Comparison of ENCODE assay signal across 1 cellular context in the genomic region with DNA sequence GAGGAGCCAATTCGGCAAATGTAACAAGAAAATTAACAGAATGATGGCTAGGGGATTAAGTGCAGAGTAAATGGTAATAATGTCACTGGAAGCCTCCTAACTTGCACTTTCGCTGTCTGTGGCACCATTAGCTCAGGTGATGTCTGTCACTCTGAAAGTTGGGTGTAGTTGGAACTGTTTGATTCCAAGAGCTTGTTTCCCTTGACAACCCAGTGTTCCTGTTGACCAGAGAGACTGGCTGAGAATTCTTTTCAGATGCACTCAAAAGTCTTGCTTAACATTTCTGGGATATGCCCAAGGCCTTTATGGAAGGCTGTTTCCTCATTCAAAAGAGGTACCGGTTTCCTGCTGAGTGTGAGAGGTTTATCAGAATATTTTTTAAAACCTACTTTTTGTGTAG.
TF ChIP-seq lines count a peak whose summit lies in the region.

No MANE protein-coding gene starts in this region.

TF ChIP-seq in SK-N-SH, 30 proteins besides CTCF, POLR2A, EP300 and RAD21:
- TF ChIP-seq, protein P1, sequence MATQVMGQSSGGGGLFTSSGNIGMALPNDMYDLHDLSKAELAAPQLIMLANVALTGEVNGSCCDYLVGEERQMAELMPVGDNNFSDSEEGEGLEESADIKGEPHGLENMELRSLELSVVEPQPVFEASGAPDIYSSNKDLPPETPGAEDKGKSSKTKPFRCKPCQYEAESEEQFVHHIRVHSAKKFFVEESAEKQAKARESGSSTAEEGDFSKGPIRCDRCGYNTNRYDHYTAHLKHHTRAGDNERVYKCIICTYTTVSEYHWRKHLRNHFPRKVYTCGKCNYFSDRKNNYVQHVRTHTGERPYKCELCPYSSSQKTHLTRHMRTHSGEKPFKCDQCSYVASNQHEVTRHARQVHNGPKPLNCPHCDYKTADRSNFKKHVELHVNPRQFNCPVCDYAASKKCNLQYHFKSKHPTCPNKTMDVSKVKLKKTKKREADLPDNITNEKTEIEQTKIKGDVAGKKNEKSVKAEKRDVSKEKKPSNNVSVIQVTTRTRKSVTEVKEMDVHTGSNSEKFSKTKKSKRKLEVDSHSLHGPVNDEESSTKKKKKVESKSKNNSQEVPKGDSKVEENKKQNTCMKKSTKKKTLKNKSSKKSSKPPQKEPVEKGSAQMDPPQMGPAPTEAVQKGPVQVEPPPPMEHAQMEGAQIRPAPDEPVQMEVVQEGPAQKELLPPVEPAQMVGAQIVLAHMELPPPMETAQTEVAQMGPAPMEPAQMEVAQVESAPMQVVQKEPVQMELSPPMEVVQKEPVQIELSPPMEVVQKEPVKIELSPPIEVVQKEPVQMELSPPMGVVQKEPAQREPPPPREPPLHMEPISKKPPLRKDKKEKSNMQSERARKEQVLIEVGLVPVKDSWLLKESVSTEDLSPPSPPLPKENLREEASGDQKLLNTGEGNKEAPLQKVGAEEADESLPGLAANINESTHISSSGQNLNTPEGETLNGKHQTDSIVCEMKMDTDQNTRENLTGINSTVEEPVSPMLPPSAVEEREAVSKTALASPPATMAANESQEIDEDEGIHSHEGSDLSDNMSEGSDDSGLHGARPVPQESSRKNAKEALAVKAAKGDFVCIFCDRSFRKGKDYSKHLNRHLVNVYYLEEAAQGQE (IDR thresholded peaks at IDR 0.05; ENCODE audit: low read depth, low read length), result no peak
- TF ChIP-seq, protein P2, sequence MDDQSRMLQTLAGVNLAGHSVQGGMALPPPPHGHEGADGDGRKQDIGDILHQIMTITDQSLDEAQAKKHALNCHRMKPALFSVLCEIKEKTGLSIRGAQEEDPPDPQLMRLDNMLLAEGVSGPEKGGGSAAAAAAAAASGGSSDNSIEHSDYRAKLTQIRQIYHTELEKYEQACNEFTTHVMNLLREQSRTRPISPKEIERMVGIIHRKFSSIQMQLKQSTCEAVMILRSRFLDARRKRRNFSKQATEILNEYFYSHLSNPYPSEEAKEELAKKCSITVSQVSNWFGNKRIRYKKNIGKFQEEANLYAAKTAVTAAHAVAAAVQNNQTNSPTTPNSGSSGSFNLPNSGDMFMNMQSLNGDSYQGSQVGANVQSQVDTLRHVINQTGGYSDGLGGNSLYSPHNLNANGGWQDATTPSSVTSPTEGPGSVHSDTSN (IDR thresholded peaks at IDR 0.05), result no peak
- TF ChIP-seq, protein P3, sequence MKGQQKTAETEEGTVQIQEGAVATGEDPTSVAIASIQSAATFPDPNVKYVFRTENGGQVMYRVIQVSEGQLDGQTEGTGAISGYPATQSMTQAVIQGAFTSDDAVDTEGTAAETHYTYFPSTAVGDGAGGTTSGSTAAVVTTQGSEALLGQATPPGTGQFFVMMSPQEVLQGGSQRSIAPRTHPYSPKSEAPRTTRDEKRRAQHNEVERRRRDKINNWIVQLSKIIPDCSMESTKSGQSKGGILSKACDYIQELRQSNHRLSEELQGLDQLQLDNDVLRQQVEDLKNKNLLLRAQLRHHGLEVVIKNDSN (IDR thresholded peaks at IDR 0.05; ENCODE audit: borderline replicate concordance, low read depth), result no peak
- TF ChIP-seq FOXJ3 (CRISPR knock-in tag; IDR thresholded peaks at IDR 0.05) (no peak), JUND (IDR thresholded peaks at IDR 0.05) (no peak), TAF1 (IDR thresholded peaks at IDR 0.05; ENCODE audit: borderline replicate concordance, low read depth, low read length) (no peak), GABPA (IDR thresholded peaks at IDR 0.05; ENCODE audit: low read depth) (no peak), POLR2AphosphoS5 (IDR thresholded peaks at IDR 0.05; ENCODE audit: low read depth, low read length) (no peak), RXRA (IDR thresholded peaks at IDR 0.05; ENCODE audit: borderline replicate concordance, low read depth) (no peak), FOSL2 (IDR thresholded peaks at IDR 0.05; ENCODE audit: borderline replicate concordance, low read depth) (no peak), SMC3 (IDR thresholded peaks at IDR 0.05; ENCODE audit: low read depth, low read length) (no peak)
- TF ChIP-seq, protein P4, sequence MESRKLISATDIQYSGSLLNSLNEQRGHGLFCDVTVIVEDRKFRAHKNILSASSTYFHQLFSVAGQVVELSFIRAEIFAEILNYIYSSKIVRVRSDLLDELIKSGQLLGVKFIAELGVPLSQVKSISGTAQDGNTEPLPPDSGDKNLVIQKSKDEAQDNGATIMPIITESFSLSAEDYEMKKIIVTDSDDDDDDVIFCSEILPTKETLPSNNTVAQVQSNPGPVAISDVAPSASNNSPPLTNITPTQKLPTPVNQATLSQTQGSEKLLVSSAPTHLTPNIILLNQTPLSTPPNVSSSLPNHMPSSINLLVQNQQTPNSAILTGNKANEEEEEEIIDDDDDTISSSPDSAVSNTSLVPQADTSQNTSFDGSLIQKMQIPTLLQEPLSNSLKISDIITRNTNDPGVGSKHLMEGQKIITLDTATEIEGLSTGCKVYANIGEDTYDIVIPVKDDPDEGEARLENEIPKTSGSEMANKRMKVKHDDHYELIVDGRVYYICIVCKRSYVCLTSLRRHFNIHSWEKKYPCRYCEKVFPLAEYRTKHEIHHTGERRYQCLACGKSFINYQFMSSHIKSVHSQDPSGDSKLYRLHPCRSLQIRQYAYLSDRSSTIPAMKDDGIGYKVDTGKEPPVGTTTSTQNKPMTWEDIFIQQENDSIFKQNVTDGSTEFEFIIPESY (IDR thresholded peaks at IDR 0.05; ENCODE audit: borderline replicate concordance, low read depth), result no peak
- TF ChIP-seq, protein P5, sequence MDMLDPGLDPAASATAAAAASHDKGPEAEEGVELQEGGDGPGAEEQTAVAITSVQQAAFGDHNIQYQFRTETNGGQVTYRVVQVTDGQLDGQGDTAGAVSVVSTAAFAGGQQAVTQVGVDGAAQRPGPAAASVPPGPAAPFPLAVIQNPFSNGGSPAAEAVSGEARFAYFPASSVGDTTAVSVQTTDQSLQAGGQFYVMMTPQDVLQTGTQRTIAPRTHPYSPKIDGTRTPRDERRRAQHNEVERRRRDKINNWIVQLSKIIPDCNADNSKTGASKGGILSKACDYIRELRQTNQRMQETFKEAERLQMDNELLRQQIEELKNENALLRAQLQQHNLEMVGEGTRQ (IDR thresholded peaks at IDR 0.05; ENCODE audit: borderline replicate concordance, low read depth, low read length), result no peak
